Comparison of ENCODE assay signal across 8 cellular contexts in genomic region chr13:29849731-29850212, GRCh38. TPM values are rescaled to one million over a fixed set of nuclear protein-coding genes. Genes with fewer than 3 reads are reported as not detected.
A peak's percentile ranks its signal among the peaks of the same experiment; 100 is the strongest.
DNase-seq lines count a peak whose midpoint lies in the region; ATAC-seq and TF ChIP-seq lines count a peak whose summit lies in the region.

No MANE protein-coding gene starts in this region.

- peaks cover 40% of the 10 kb centered on the region for H3K4me1 Mint-ChIP-seq in chondrocyte (ENCODE audit: low read depth)

- no peaks in the 10 kb centered on the region for H3K27me3 Mint-ChIP-seq in chondrocyte (ENCODE audit: low read depth)

- peaks cover 1% of the 10 kb centered on the region for H3K36me3 Mint-ChIP-seq in chondrocyte (ENCODE audit: low read depth)

- TF ChIP-seq CTCF in chondrocyte (IDR thresholded peaks at IDR 0.05) = no peak

- DNase-seq in EH (ENCODE audit: low read depth) = peak; percentile 78
- peak; percentile 65 for DNase-seq in HT1080 (ENCODE audit: low read depth)
- peak; percentile 17 for DNase-seq in T-helper 22 cell (ENCODE audit: low read depth)
- DNase-seq in chondrocyte (ENCODE audit: low spot score) = no peak
- DNase-seq in kidney glomerular epithelial cell (lab: John Stamatoyannopoulos, UW) = peak; percentile 49
- peak; percentile 19 for DNase-seq in stimulated activated CD4-positive, alpha-beta T cell treated with anti-CD3 and anti-CD28 coated beads, Interleukin-12 subunit alpha, Interleukin-12 subunit beta, amount 100 ng/mL, for 4 hours
- DNase-seq in OCI-M2 (lab: John Stamatoyannopoulos, UW; ENCODE audit: unreplicated experiment) = no peak

- peak; percentile 25 for ATAC-seq in GM21381 (IDR thresholded peaks at IDR 0.05; ENCODE audit: unreplicated experiment)

- peak overlapping the region; percentile 89 for H3K27ac Mint-ChIP-seq in chondrocyte (ENCODE audit: unreplicated experiment)

- H3K9me3 Mint-ChIP-seq in chondrocyte (ENCODE audit: low read depth) = no peaks in the 10 kb centered on the region

- peak overlapping the region; percentile 83 for H3K4me3 Mint-ChIP-seq in chondrocyte (ENCODE audit: unreplicated experiment)

RNA-seq across cellular contexts. Expression of gene UBL3, which starts 0.6 kb away (rescaled TPM):
- total RNA-seq in HT1080 (2014; rRNA removed; shearing (Covaris generic)) = 7.1 and 8.6 TPM in 2 replicates
- polyA plus RNA-seq in HT1080 (2015; cell fraction: cytosol; rRNA removed) = 14.7 and 17.3 TPM in 2 replicates
- polyA plus RNA-seq in HT1080 (2015; cell fraction: nucleus; rRNA removed) = 7.7 and 8.8 TPM in 2 replicates
- 21.3 to 41.8 TPM (median 23.5 TPM) in 3 replicates for total RNA-seq in chondrocyte

Comparison
In these comparisons a context has a peak if more than half of its experiments do, and no peak if none do; other contexts are left out.
1. DNase-seq: peak in EH (single experiment), HT1080 (single experiment), T-helper 22 cell (single experiment), kidney glomerular epithelial cell (single experiment) and stimulated activated CD4-positive, alpha-beta T cell treated with anti-CD3 and anti-CD28 coated beads, Interleukin-12 subunit alpha, Interleukin-12 subunit beta, amount 100 ng/mL, for 4 hours (single experiment); none in chondrocyte (single experiment) and OCI-M2 (single experiment).